Comparison of ENCODE assay signal across 1 cellular context in the genomic region with DNA sequence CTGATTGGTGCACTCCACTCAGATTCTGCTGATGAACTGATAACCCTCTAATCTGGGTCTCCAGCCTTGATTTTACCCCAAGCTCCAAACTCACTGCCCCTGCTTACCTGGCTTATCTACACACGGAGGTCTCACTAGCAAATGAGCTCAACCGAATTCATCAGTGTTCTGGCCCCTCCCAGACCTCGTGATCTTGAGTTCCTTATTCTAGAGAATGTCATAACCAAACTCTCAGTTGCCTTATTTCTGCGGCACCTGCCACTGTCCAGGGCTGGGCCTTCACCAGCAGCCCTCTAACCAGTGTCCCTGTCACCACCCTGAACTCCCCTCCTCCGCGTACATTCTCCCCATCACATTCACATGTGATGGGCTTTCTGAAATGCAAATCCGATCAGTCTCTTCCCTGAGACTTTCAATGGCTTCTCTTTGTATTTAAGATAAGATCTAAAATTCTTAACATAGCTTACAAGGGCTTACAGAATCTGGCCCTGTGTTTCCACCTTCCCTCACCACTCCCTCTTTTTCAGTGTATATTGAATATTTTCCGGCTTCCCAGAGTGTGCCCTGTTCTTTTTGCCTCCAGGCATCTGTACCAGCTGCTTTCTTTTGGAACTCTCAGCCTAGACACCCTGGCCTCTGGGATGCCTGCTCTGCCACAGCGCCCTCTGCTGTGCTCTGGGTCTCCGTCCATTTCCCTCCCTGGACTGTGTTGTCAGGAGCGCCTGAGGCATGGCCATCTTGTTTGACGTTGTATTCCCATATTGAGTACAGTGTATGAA.
A peak's percentile ranks its signal among the peaks of the same experiment; 100 is the strongest.
TF ChIP-seq lines count a peak whose summit lies in the region.

No MANE protein-coding gene starts in this region.

TF ChIP-seq in H1, 55 proteins besides CTCF, POLR2A, EP300 and RAD21:
- TF ChIP-seq YY1 (IDR thresholded peaks at IDR 0.05; ENCODE audit: low read depth, low read length) (peak; percentile 91), SIN3A (conservative IDR thresholded peaks at IDR 0.05 in 1 of 2, IDR thresholded peaks at IDR 0.05 in 1 of 2; ENCODE audit: low read depth in 1 of 2, low read length in 2 of 2) (no peak), CBX8 (IDR thresholded peaks at IDR 0.05; ENCODE audit: borderline replicate concordance, low read depth, low read length) (no peak), TEAD4 (IDR thresholded peaks at IDR 0.05; ENCODE audit: low read depth, low read length) (0 out of 2 replicates have a peak, but pooled peaks have one; percentile 30), TBP (IDR thresholded peaks at IDR 0.05; ENCODE audit: low read depth, low read length) (no peak), NRF1 (IDR thresholded peaks at IDR 0.05; ENCODE audit: low read depth, low read length) (no peak), FOSL1 (IDR thresholded peaks at IDR 0.05; ENCODE audit: insufficient read depth, low read depth, low read length) (no peak), CTBP2 (IDR thresholded peaks at IDR 0.05; ENCODE audit: borderline replicate concordance, insufficient read depth, insufficient read length, low read length) (no peak), HDAC6 (IDR thresholded peaks at IDR 0.05; ENCODE audit: low read depth, low read length) (no peak), ASH2L (IDR thresholded peaks at IDR 0.05; ENCODE audit: low read length) (peak; percentile 25), KDM1A (IDR thresholded peaks at IDR 0.05; ENCODE audit: borderline replicate concordance, low read length) (peak; percentile 68; the same call in 1 of the 2 replicates), POU5F1 (IDR thresholded peaks at IDR 0.05; ENCODE audit: low read depth, low read length) (no peak), SP1 (IDR thresholded peaks at IDR 0.05; ENCODE audit: low read depth, low read length) (no peak), MAFK (IDR thresholded peaks at IDR 0.05; ENCODE audit: low read depth, low read length) (no peak)
- TF ChIP-seq, protein P1, sequence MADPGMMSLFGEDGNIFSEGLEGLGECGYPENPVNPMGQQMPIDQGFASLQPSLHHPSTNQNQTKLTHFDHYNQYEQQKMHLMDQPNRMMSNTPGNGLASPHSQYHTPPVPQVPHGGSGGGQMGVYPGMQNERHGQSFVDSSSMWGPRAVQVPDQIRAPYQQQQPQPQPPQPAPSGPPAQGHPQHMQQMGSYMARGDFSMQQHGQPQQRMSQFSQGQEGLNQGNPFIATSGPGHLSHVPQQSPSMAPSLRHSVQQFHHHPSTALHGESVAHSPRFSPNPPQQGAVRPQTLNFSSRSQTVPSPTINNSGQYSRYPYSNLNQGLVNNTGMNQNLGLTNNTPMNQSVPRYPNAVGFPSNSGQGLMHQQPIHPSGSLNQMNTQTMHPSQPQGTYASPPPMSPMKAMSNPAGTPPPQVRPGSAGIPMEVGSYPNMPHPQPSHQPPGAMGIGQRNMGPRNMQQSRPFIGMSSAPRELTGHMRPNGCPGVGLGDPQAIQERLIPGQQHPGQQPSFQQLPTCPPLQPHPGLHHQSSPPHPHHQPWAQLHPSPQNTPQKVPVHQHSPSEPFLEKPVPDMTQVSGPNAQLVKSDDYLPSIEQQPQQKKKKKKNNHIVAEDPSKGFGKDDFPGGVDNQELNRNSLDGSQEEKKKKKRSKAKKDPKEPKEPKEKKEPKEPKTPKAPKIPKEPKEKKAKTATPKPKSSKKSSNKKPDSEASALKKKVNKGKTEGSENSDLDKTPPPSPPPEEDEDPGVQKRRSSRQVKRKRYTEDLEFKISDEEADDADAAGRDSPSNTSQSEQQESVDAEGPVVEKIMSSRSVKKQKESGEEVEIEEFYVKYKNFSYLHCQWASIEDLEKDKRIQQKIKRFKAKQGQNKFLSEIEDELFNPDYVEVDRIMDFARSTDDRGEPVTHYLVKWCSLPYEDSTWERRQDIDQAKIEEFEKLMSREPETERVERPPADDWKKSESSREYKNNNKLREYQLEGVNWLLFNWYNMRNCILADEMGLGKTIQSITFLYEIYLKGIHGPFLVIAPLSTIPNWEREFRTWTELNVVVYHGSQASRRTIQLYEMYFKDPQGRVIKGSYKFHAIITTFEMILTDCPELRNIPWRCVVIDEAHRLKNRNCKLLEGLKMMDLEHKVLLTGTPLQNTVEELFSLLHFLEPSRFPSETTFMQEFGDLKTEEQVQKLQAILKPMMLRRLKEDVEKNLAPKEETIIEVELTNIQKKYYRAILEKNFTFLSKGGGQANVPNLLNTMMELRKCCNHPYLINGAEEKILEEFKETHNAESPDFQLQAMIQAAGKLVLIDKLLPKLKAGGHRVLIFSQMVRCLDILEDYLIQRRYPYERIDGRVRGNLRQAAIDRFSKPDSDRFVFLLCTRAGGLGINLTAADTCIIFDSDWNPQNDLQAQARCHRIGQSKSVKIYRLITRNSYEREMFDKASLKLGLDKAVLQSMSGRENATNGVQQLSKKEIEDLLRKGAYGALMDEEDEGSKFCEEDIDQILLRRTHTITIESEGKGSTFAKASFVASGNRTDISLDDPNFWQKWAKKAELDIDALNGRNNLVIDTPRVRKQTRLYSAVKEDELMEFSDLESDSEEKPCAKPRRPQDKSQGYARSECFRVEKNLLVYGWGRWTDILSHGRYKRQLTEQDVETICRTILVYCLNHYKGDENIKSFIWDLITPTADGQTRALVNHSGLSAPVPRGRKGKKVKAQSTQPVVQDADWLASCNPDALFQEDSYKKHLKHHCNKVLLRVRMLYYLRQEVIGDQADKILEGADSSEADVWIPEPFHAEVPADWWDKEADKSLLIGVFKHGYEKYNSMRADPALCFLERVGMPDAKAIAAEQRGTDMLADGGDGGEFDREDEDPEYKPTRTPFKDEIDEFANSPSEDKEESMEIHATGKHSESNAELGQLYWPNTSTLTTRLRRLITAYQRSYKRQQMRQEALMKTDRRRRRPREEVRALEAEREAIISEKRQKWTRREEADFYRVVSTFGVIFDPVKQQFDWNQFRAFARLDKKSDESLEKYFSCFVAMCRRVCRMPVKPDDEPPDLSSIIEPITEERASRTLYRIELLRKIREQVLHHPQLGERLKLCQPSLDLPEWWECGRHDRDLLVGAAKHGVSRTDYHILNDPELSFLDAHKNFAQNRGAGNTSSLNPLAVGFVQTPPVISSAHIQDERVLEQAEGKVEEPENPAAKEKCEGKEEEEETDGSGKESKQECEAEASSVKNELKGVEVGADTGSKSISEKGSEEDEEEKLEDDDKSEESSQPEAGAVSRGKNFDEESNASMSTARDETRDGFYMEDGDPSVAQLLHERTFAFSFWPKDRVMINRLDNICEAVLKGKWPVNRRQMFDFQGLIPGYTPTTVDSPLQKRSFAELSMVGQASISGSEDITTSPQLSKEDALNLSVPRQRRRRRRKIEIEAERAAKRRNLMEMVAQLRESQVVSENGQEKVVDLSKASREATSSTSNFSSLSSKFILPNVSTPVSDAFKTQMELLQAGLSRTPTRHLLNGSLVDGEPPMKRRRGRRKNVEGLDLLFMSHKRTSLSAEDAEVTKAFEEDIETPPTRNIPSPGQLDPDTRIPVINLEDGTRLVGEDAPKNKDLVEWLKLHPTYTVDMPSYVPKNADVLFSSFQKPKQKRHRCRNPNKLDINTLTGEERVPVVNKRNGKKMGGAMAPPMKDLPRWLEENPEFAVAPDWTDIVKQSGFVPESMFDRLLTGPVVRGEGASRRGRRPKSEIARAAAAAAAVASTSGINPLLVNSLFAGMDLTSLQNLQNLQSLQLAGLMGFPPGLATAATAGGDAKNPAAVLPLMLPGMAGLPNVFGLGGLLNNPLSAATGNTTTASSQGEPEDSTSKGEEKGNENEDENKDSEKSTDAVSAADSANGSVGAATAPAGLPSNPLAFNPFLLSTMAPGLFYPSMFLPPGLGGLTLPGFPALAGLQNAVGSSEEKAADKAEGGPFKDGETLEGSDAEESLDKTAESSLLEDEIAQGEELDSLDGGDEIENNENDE (IDR thresholded peaks at IDR 0.05; ENCODE audit: insufficient replicate concordance, low read length), result no peak
- TF ChIP-seq, protein P2, sequence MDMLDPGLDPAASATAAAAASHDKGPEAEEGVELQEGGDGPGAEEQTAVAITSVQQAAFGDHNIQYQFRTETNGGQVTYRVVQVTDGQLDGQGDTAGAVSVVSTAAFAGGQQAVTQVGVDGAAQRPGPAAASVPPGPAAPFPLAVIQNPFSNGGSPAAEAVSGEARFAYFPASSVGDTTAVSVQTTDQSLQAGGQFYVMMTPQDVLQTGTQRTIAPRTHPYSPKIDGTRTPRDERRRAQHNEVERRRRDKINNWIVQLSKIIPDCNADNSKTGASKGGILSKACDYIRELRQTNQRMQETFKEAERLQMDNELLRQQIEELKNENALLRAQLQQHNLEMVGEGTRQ (IDR thresholded peaks at IDR 0.05; ENCODE audit: low read length), result no peak
- TF ChIP-seq, protein P3, sequence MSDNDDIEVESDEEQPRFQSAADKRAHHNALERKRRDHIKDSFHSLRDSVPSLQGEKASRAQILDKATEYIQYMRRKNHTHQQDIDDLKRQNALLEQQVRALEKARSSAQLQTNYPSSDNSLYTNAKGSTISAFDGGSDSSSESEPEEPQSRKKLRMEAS (IDR thresholded peaks at IDR 0.05), result peak; percentile 44; the same call in 1 of the 2 replicates
- TF ChIP-seq, protein P4, sequence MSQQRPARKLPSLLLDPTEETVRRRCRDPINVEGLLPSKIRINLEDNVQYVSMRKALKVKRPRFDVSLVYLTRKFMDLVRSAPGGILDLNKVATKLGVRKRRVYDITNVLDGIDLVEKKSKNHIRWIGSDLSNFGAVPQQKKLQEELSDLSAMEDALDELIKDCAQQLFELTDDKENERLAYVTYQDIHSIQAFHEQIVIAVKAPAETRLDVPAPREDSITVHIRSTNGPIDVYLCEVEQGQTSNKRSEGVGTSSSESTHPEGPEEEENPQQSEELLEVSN (IDR thresholded peaks at IDR 0.05), result peak; percentile 46
